ENCODE assay signal across 11 cellular contexts in genomic region chr12:111635524-111635923, GRCh38. TPM values are rescaled to one million over a fixed set of nuclear protein-coding genes. Genes with fewer than 3 reads are reported as not detected.
DNase-seq lines count a peak whose midpoint lies in the region; ATAC-seq and TF ChIP-seq lines count a peak whose summit lies in the region.
"Had no signal": no experiment of that assay in that cellular context is flagged by ENCODE, and none has a peak within 500 bp of the region (broad histone marks: within the 10 kb centered on the region; RNA-seq: fewer than 3 reads in every experiment).

No MANE protein-coding gene starts in this region.

- TF ChIP-seq CTCF in cardiac muscle cell (IDR thresholded peaks at IDR 0.05; ENCODE audit: low read depth, low read length), result no peak

- H3K27ac ChIP-seq in cardiac muscle cell, result peak overlapping the region; percentile 81
- H3K27ac ChIP-seq in ectodermal cell (ENCODE audit: insufficient read depth, low read depth, low read length, poor library complexity, severe bottlenecking), result peak overlapping the region; percentile 90
- H3K27ac ChIP-seq: HL-60 had no signal

- H3K36me3 ChIP-seq in cardiac muscle cell, result no peaks in the 10 kb centered on the region
- H3K36me3 ChIP-seq in ectodermal cell (ENCODE audit: control insufficient read depth, insufficient read depth, low read length), result no peaks in the 10 kb centered on the region

- H3K4me1 ChIP-seq in cardiac muscle cell (ENCODE audit: low read depth), result peaks cover 18% of the 10 kb centered on the region
- H3K4me1 ChIP-seq in ectodermal cell (ENCODE audit: control insufficient read depth, insufficient read depth, low read length), result peaks cover 33% of the 10 kb centered on the region

- H3K27me3 ChIP-seq in cardiac muscle cell (no peaks in the 10 kb centered on the region), ectodermal cell (ENCODE audit: control insufficient read depth, insufficient read depth, low read length, poor library complexity, severe bottlenecking) (no peaks in the 10 kb centered on the region)

- WGBS in ectodermal cell, 2 experiments, result 77 to 79% methylated on average over 8 of the region's 8 CpGs

- intact Hi-C loops in Right ventricle myocardium inferior (cut with DNase I), result loop anchor here (5.0 kb wide), 1 partner anchor 38 kb away; the partner anchor contains the start of gene ATXN2

- H3K9me3 ChIP-seq in cardiac muscle cell (ENCODE audit: low read depth) (no peaks in the 10 kb centered on the region), ectodermal cell (ENCODE audit: control insufficient read depth, low read length) (no peaks in the 10 kb centered on the region)

- no peak for ATAC-seq in Right ventricle myocardium inferior
- ATAC-seq in GM18907 (IDR thresholded peaks at IDR 0.05; ENCODE audit: unreplicated experiment), result no peak
- no peak for ATAC-seq in HG03135 (IDR thresholded peaks at IDR 0.05; ENCODE audit: unreplicated experiment)
- ATAC-seq: T-helper 17 cell had no signal

- DNase-seq in cardiac muscle cell (ENCODE audit: low read depth in 1 of 2, low spot score in 1 of 2), result peak in 1 of 2 donors; percentile 48
- DNase-seq in Right ventricle myocardium inferior (ENCODE audit: missing footprints), result no peak
- peak; percentile 3 for DNase-seq in myocyte (ENCODE audit: low read depth)
- no peak for DNase-seq in C1 segment of cervical spinal cord (lab: John Stamatoyannopoulos, UW)
- DNase-seq in activated CD4-positive, alpha-beta T cell treated with anti-CD3 and anti-CD28 coated beads, Interleukin-2, amount 50 U/mL, for 1 hour, result no peak
- DNase-seq: activated effector memory CD4-positive, alpha-beta T cell treated with Interleukin-2 at 50 U/mL for 16 hours; T-helper 17 cell had no signal

- H3K4me3 ChIP-seq in cardiac muscle cell (no peak overlapping the region), ectodermal cell (ENCODE audit: insufficient read depth, low read depth, low read length) (no peak overlapping the region)

RNA-seq across cellular contexts. Expression of gene ATXN2, which starts 36.4 kb away (rescaled TPM):
- total RNA-seq in cardiac muscle cell (17.2 and 29.5 TPM in 2 replicates), Right ventricle myocardium inferior (48.4 TPM), myocyte (16.4 and 18.3 TPM in 2 replicates)
- polyA plus RNA-seq in cardiac muscle cell, result 52.7 and 62.9 TPM in 2 replicates
- polyA plus RNA-seq in ectodermal cell (2013, experiment 1 of 4), result 48.4 TPM
- polyA plus RNA-seq in ectodermal cell (2013, experiment 2 of 4), result 52.8 TPM
- 46.7 TPM for polyA plus RNA-seq in ectodermal cell (2013, experiment 3 of 4)
- polyA plus RNA-seq in ectodermal cell (2013, experiment 4 of 4), result 51.4 TPM
- 41.6 TPM for polyA plus RNA-seq in myocyte (2012)

RNA-seq across cellular contexts. Expression of gene BRAP, which starts 50.2 kb away (rescaled TPM):
- 14.9 and 18.4 TPM in 2 replicates for total RNA-seq in cardiac muscle cell
- 23.9 and 24.4 TPM in 2 replicates for polyA plus RNA-seq in cardiac muscle cell
- total RNA-seq in Right ventricle myocardium inferior, result 14.1 TPM
- polyA plus RNA-seq in ectodermal cell (2013, experiment 1 of 4), result 19.2 TPM
- polyA plus RNA-seq in ectodermal cell (2013, experiment 2 of 4), result 23.3 TPM
- polyA plus RNA-seq in ectodermal cell (2013, experiment 3 of 4), result 18.4 TPM
- polyA plus RNA-seq in ectodermal cell (2013, experiment 4 of 4), result 22.3 TPM
- 17.7 and 20.4 TPM in 2 replicates for total RNA-seq in myocyte
- polyA plus RNA-seq in myocyte (2012), result 11.8 TPM

RNA-seq across cellular contexts. Expression of gene ACAD10, which starts 50.3 kb away (rescaled TPM):
- total RNA-seq in cardiac muscle cell (32.8 and 46.8 TPM in 2 replicates), Right ventricle myocardium inferior (27.8 TPM), myocyte (13.5 and 17.3 TPM in 2 replicates)
- 33.6 and 49.6 TPM in 2 replicates for polyA plus RNA-seq in cardiac muscle cell
- polyA plus RNA-seq in ectodermal cell (2013, experiment 1 of 4), result 36.6 TPM
- polyA plus RNA-seq in ectodermal cell (2013, experiment 2 of 4), result 41.0 TPM
- 34.5 TPM for polyA plus RNA-seq in ectodermal cell (2013, experiment 3 of 4)
- polyA plus RNA-seq in ectodermal cell (2013, experiment 4 of 4), result 36.6 TPM
- 15.9 TPM for polyA plus RNA-seq in myocyte (2012)
